In genomic region chr3:164912916-164913315, GRCh38 we compare ENCODE assay signal across 40 cellular contexts.
"Had no signal": no experiment of that assay in that cellular context is flagged by ENCODE, and none has a peak within 500 bp of the region (broad histone marks: within the 10 kb centered on the region; RNA-seq: fewer than 3 reads in every experiment).

No MANE protein-coding gene starts in this region.

- H3K27me3 ChIP-seq: adrenal gland, ascending aorta, body of pancreas, brain microvascular endothelial cell, breast epithelium, cardiac muscle cell had no signal

- H3K4me1 Mint-ChIP-seq: activated naive CD4-positive, alpha-beta T cell treated with anti-CD3 and anti-CD28 coated beads, Interleukin-2, amount 10 ng/mL, durations not matched to agents 7 days and 5 days; activated naive CD4-positive, alpha-beta T cell treated with anti-CD3 and anti-CD28 coated beads, Interleukin-2, amount 50 U/mL, for 24 hours; activated naive CD8-positive, alpha-beta T cell treated with anti-CD3 and anti-CD28 coated beads for 36 hours; activated naive CD8-positive, alpha-beta T cell treated with anti-CD3 and anti-CD28 coated beads, Interleukin-2, amount 10 ng/mL, durations not matched to agents 7 days and 5 days; activated naive CD8-positive, alpha-beta T cell treated with anti-CD3 and anti-CD28 coated beads, Interleukin-2, amount 50 U/mL, for 24 hours; activated T-helper 17 cell treated with anti-CD3 and anti-CD28 coated beads, Interleukin-2, amount 50 U/mL, for 72 hours; brain; central memory CD8-positive, alpha-beta T cell had no signal

- H3K4me3 Mint-ChIP-seq: activated naive CD4-positive, alpha-beta T cell treated with anti-CD3 and anti-CD28 coated beads for 36 hours; activated naive CD4-positive, alpha-beta T cell treated with anti-CD3 and anti-CD28 coated beads, Interleukin-2, amount 10 ng/mL, durations not matched to agents 7 days and 5 days; activated naive CD4-positive, alpha-beta T cell treated with anti-CD3 and anti-CD28 coated beads, Interleukin-2, amount 50 U/mL, for 24 hours; activated naive CD8-positive, alpha-beta T cell; activated naive CD8-positive, alpha-beta T cell treated with anti-CD3 and anti-CD28 coated beads for 36 hours; activated naive CD8-positive, alpha-beta T cell treated with anti-CD3 and anti-CD28 coated beads, Interleukin-2, amount 10 ng/mL, durations not matched to agents 7 days and 5 days; activated naive CD8-positive, alpha-beta T cell treated with anti-CD3 and anti-CD28 coated beads, Interleukin-2, amount 50 U/mL, for 24 hours; activated T-cell treated with anti-CD3 and anti-CD28 coated beads, Interleukin-2, amount 50 U/mL, for 24 hours; activated T-cell treated with anti-CD3 and anti-CD28 coated beads, Interleukin-2, amount 50 U/mL, for 4 hours; activated T-cell treated with anti-CD3 and anti-CD28 coated beads, Interleukin-2, amount 50 U/mL, for 72 hours; activated T-helper 1 cell treated with anti-CD3 and anti-CD28 coated beads, Interleukin-12 subunit alpha, Interleukin-12 subunit beta, Interleukin-2, Interleukin-4 antibody, amounts not matched to agents 30 ng/mL and 10 ng/mL and 1 ng/mL, durations not matched to agents 14 hours and 24 hours and 36 hours; activated T-helper 17 cell treated with anti-CD3 and anti-CD28 coated beads, Interleukin-2, amount 50 U/mL, for 72 hours; brain; central memory CD8-positive, alpha-beta T cell had no signal

- H3K4me1 ChIP-seq: adrenal gland, ascending aorta, body of pancreas, breast epithelium had no signal

- H3K36me3 ChIP-seq: adrenal gland, ascending aorta, brain microvascular endothelial cell, breast epithelium, cardiac muscle cell had no signal

- DNase-seq: activated effector memory CD4-positive, alpha-beta T cell treated with anti-CD3 and anti-CD28 coated beads, Interleukin-2, amount 50 U/mL, for 16 hours; activated effector memory CD4-positive, alpha-beta T cell treated with Interleukin-2 at 50 U/mL for 16 hours; activated gamma-delta T cell; activated gamma-delta T cell treated with Interleukin-2 at 50 U/mL for 16 hours; activated naive CD4-positive, alpha-beta T cell; activated naive CD4-positive, alpha-beta T cell treated with anti-CD3 and anti-CD28 coated beads for 36 hours; activated naive CD4-positive, alpha-beta T cell treated with anti-CD3 and anti-CD28 coated beads, Interleukin-2, amount 10 ng/mL, durations not matched to agents 7 days and 5 days; activated naive CD4-positive, alpha-beta T cell treated with anti-CD3 and anti-CD28 coated beads, Interleukin-2, amount 50 U/mL, for 16 hours; activated naive CD4-positive, alpha-beta T cell treated with Interleukin-2 at 50 U/mL for 16 hours; activated naive CD8-positive, alpha-beta T cell treated with anti-CD3 and anti-CD28 coated beads for 36 hours; activated naive CD8-positive, alpha-beta T cell treated with anti-CD3 and anti-CD28 coated beads, Interleukin-2, amount 10 ng/mL, durations not matched to agents 7 days and 5 days; activated naive CD8-positive, alpha-beta T cell treated with anti-CD3 and anti-CD28 coated beads, Interleukin-2, amount 50 U/mL, for 24 hours; activated T-cell treated with anti-CD3 and anti-CD28 coated beads, Interleukin-2, amount 50 U/mL, for 1 hour; activated T-cell treated with anti-CD3 and anti-CD28 coated beads, Interleukin-2, amount 50 U/mL, for 24 hours; activated T-cell treated with anti-CD3 and anti-CD28 coated beads, Interleukin-2, amount 50 U/mL, for 4 hours; activated T-cell treated with anti-CD3 and anti-CD28 coated beads, Interleukin-2, amount 50 U/mL, for 48 hours; activated T-cell treated with anti-CD3 and anti-CD28 coated beads, Interleukin-2, amount 50 U/mL, for 72 hours; adrenal gland; amniotic stem cell; amygdala; anterior cingulate cortex; aorta; body of pancreas; brain microvascular endothelial cell; caudate nucleus; central memory CD4-positive, alpha-beta T cell; cerebellar nuclear complex had no signal

- ATAC-seq: activated naive CD4-positive, alpha-beta T cell treated with anti-CD3 and anti-CD28 coated beads, Interleukin-2, amount 50 U/mL, for 72 hours; activated naive CD8-positive, alpha-beta T cell treated with anti-CD3 and anti-CD28 coated beads, Interleukin-2, amount 50 U/mL, for 24 hours; activated T-cell treated with anti-CD3 and anti-CD28 coated beads, Interleukin-2, amount 50 U/mL, for 4 hours; activated T-cell treated with anti-CD3 and anti-CD28 coated beads, Interleukin-2, amount 50 U/mL, for 72 hours; activated T-helper 17 cell treated with anti-CD3 and anti-CD28 coated beads, Interleukin-2, amount 50 U/mL, for 72 hours; body of pancreas had no signal

- H3K27me3 Mint-ChIP-seq: activated naive CD4-positive, alpha-beta T cell treated with anti-CD3 and anti-CD28 coated beads, Interleukin-2, amount 10 ng/mL, durations not matched to agents 7 days and 5 days; activated naive CD4-positive, alpha-beta T cell treated with anti-CD3 and anti-CD28 coated beads, Interleukin-2, amount 50 U/mL, for 24 hours; activated naive CD8-positive, alpha-beta T cell; activated naive CD8-positive, alpha-beta T cell treated with anti-CD3 and anti-CD28 coated beads for 36 hours; activated naive CD8-positive, alpha-beta T cell treated with anti-CD3 and anti-CD28 coated beads, Interleukin-2, amount 10 ng/mL, durations not matched to agents 7 days and 5 days; activated naive CD8-positive, alpha-beta T cell treated with anti-CD3 and anti-CD28 coated beads, Interleukin-2, amount 50 U/mL, for 24 hours; activated T-cell treated with anti-CD3 and anti-CD28 coated beads, Interleukin-2, amount 50 U/mL, for 24 hours; activated T-helper 17 cell treated with anti-CD3 and anti-CD28 coated beads, Interleukin-2, amount 50 U/mL, for 72 hours; brain; central memory CD8-positive, alpha-beta T cell had no signal

- H3K9me3 ChIP-seq: adrenal gland, ascending aorta, body of pancreas had no signal

- FAIRE-seq: astrocyte, bronchial epithelial cell had no signal

- H3K27ac Mint-ChIP-seq: activated naive CD4-positive, alpha-beta T cell treated with anti-CD3 and anti-CD28 coated beads for 36 hours; activated naive CD4-positive, alpha-beta T cell treated with anti-CD3 and anti-CD28 coated beads, Interleukin-2, amount 10 ng/mL, durations not matched to agents 7 days and 5 days; activated naive CD4-positive, alpha-beta T cell treated with anti-CD3 and anti-CD28 coated beads, Interleukin-2, amount 50 U/mL, for 24 hours; activated naive CD4-positive, alpha-beta T cell treated with anti-CD3 and anti-CD28 coated beads, Interleukin-2, amount 50 U/mL, for 72 hours; activated naive CD8-positive, alpha-beta T cell; activated naive CD8-positive, alpha-beta T cell treated with anti-CD3 and anti-CD28 coated beads for 36 hours; activated naive CD8-positive, alpha-beta T cell treated with anti-CD3 and anti-CD28 coated beads, Interleukin-2, amount 10 ng/mL, durations not matched to agents 7 days and 5 days; activated naive CD8-positive, alpha-beta T cell treated with anti-CD3 and anti-CD28 coated beads, Interleukin-2, amount 50 U/mL, for 24 hours; activated T-cell treated with anti-CD3 and anti-CD28 coated beads, Interleukin-2, amount 50 U/mL, for 24 hours; activated T-cell treated with anti-CD3 and anti-CD28 coated beads, Interleukin-2, amount 50 U/mL, for 72 hours; activated T-helper 1 cell treated with anti-CD3 and anti-CD28 coated beads, Interleukin-12 subunit alpha, Interleukin-12 subunit beta, Interleukin-2, Interleukin-4 antibody, amounts not matched to agents 30 ng/mL and 10 ng/mL and 1 ng/mL, durations not matched to agents 14 hours and 24 hours and 36 hours; activated T-helper 17 cell treated with anti-CD3 and anti-CD28 coated beads, Interleukin-2, amount 50 U/mL, for 72 hours; activated T-helper 2 cell treated with anti-CD3 and anti-CD28 coated beads, Interferon-gamma antibody, Interleukin-2, Interleukin-4, amounts not matched to agents 10 μg/mL and 5 μg/mL and 100 μg/mL, durations not matched to agents 14 hours and 24 hours and 36 hours; brain had no signal

- H3K4me3 ChIP-seq: adrenal gland, ascending aorta, body of pancreas, breast epithelium, cardiac muscle cell had no signal

- H3K36me3 Mint-ChIP-seq: activated naive CD4-positive, alpha-beta T cell treated with anti-CD3 and anti-CD28 coated beads, Interleukin-2, amount 10 ng/mL, durations not matched to agents 7 days and 5 days; activated naive CD4-positive, alpha-beta T cell treated with anti-CD3 and anti-CD28 coated beads, Interleukin-2, amount 50 U/mL, for 24 hours; activated naive CD8-positive, alpha-beta T cell; activated naive CD8-positive, alpha-beta T cell treated with anti-CD3 and anti-CD28 coated beads for 36 hours; activated naive CD8-positive, alpha-beta T cell treated with anti-CD3 and anti-CD28 coated beads, Interleukin-2, amount 10 ng/mL, durations not matched to agents 7 days and 5 days; brain had no signal

- H3K27ac ChIP-seq: adrenal gland, ascending aorta, body of pancreas, brain microvascular endothelial cell, breast epithelium, cardiac muscle cell had no signal
